Comparison of ENCODE assay signal across 8 cellular contexts in genomic region chr3:187318819-187319616, GRCh38. TPM values are rescaled to one million over a fixed set of nuclear protein-coding genes. Genes with fewer than 3 reads are reported as not detected.
A peak's percentile ranks its signal among the peaks of the same experiment; 100 is the strongest.
DNase-seq lines count a peak whose midpoint lies in the region; ATAC-seq and TF ChIP-seq lines count a peak whose summit lies in the region.

No MANE protein-coding gene starts in this region.

- no peaks in the 10 kb centered on the region for H3K79me1 ChIP-seq in mesenchymal stem cell (replicated peaks; ENCODE audit: low read length, poor library complexity, severe bottlenecking)

- peak; percentile 89 for TF ChIP-seq CTCF in BE2C (IDR thresholded peaks at IDR 0.05; ENCODE audit: low read depth, low read length)

- no peaks in the 10 kb centered on the region for H3K9me3 ChIP-seq in BE2C
- H3K9me3 ChIP-seq in GM23248 (ENCODE audit: low read depth) = no peaks in the 10 kb centered on the region
- H3K9me3 ChIP-seq in effector memory CD4-positive, alpha-beta T cell (ENCODE audit: control insufficient read depth, low read length) = no peaks in the 10 kb centered on the region
- no peaks in the 10 kb centered on the region for H3K9me3 ChIP-seq in mesenchymal stem cell (ENCODE audit: control insufficient read depth, low read length)

- peaks cover 7% of the 10 kb centered on the region; the same call in 1 of the 2 replicates for H3F3A ChIP-seq in GM23248 (ENCODE audit: insufficient read depth)

- peak overlapping the region; percentile 100 for H3K4me2 ChIP-seq in GM23248 (ENCODE audit: unreplicated experiment)
- H3K4me2 ChIP-seq in mesenchymal stem cell (ENCODE audit: low read length, poor library complexity, severe bottlenecking) = peak overlapping the region; percentile 91

- H2AFZ ChIP-seq in GM23248 (peak overlapping the region; percentile 84), mesenchymal stem cell (ENCODE audit: low read depth, low read length) (peak overlapping the region; percentile 72)

- H3K23ac ChIP-seq in mesenchymal stem cell (ENCODE audit: low read length in 2 of 2) = no peak overlapping the region

- H3K9me2 ChIP-seq in GM23248 (ENCODE audit: insufficient read depth) = no peaks in the 10 kb centered on the region

- H2BK12ac ChIP-seq in mesenchymal stem cell (ENCODE audit: low read length in 2 of 2) = peak overlapping the region in 1 of 2 experiments; percentile 18

- no peak overlapping the region for H3K14ac ChIP-seq in mesenchymal stem cell (ENCODE audit: low read length in 2 of 2)

- H3K4me1 ChIP-seq in BE2C (no peaks in the 10 kb centered on the region), GM23248 (ENCODE audit: insufficient read depth) (peaks cover 13% of the 10 kb centered on the region), mesenchymal stem cell (ENCODE audit: control insufficient read depth, insufficient read depth, low read depth, low read length) (no peaks in the 10 kb centered on the region)
- peaks cover 5% of the 10 kb centered on the region for H3K4me1 ChIP-seq in effector memory CD4-positive, alpha-beta T cell (ENCODE audit: control insufficient read depth, insufficient read depth, low read length, poor library complexity, severe bottlenecking)

- H3K9ac ChIP-seq in GM23248 (peak overlapping the region; percentile 68), mesenchymal stem cell (ENCODE audit: low read length) (peak overlapping the region; percentile 88)

- no peak overlapping the region for H4K8ac ChIP-seq in mesenchymal stem cell (ENCODE audit: low read length)

- H2BK15ac ChIP-seq in mesenchymal stem cell (ENCODE audit: low read depth, poor library complexity, severe bottlenecking) = no peak overlapping the region

- no peaks in the 10 kb centered on the region for H4K20me1 ChIP-seq in GM23248 (ENCODE audit: insufficient read depth)

- 3 to 4% methylated on average over 13 of the region's 13 CpGs for WGBS in GM23248 (ENCODE audit: low coverage in 1 of 2, low lambda C conversion rate in 2 of 2, missing lambda C conversion rate in 2 of 2), 2 experiments
- WGBS in mesenchymal stem cell = 25% methylated on average over 13 of the region's 13 CpGs

- H2AK5ac ChIP-seq in mesenchymal stem cell (ENCODE audit: low read length, severe bottlenecking) = no peak overlapping the region

- no peak overlapping the region for H2BK120ac ChIP-seq in mesenchymal stem cell (ENCODE audit: low read depth, low read length)

- no peak overlapping the region for H2BK5ac ChIP-seq in mesenchymal stem cell (ENCODE audit: low read depth, low read length, poor library complexity, severe bottlenecking)

- H3K36me3 ChIP-seq in BE2C (no peaks in the 10 kb centered on the region), GM23248 (ENCODE audit: low read depth) (no peaks in the 10 kb centered on the region), mesenchymal stem cell (ENCODE audit: control insufficient read depth in 1 of 2, insufficient read depth in 2 of 2, low read depth in 1 of 2, low read length in 2 of 2) (no peaks in the 10 kb centered on the region)
- no peaks in the 10 kb centered on the region for H3K36me3 ChIP-seq in effector memory CD4-positive, alpha-beta T cell (ENCODE audit: control insufficient read depth, insufficient read depth, low read length)

- in situ Hi-C loops in GM23248 (cut with MboI) = loop anchor here (5.0 to 25.0 kb wide), 3 partner anchors 94 to 482 kb away; partner anchors contain the start of gene ADIPOQ

- DNase-seq in BE2C = peak; percentile 46
- peak; percentile 85 for DNase-seq in GM23248
- DNase-seq in NCI-H345 treated with DMSO at 0.1 percent for 48 hours (lab: John Stamatoyannopoulos, UW; ENCODE audit: unreplicated experiment) = peak; percentile 58
- DNase-seq in activated CD4-positive, alpha-beta T cell treated with anti-CD3 and anti-CD28 coated beads for 48 hours = peak; percentile 51
- peak in 2 of 3 donors; percentile 9 to 20 for DNase-seq in effector memory CD4-positive, alpha-beta T cell
- DNase-seq in mesenchymal stem cell = peak; percentile 68
- peak; percentile 36 for DNase-seq in stromal cell of bone marrow (ENCODE audit: low read depth)

- H3K79me2 ChIP-seq in GM23248 (ENCODE audit: insufficient read depth) = no peaks in the 10 kb centered on the region

- ATAC-seq in GM19452 (IDR thresholded peaks at IDR 0.05; ENCODE audit: unreplicated experiment) = no peak

- H3K4me3 ChIP-seq in BE2C (ENCODE audit: low read depth, low read length) = peak overlapping the region; percentile 40
- peak overlapping the region; percentile 73 for H3K4me3 ChIP-seq in GM23248
- no peak overlapping the region for H3K4me3 ChIP-seq in effector memory CD4-positive, alpha-beta T cell (ENCODE audit: insufficient read depth, low read depth, low read length, poor library complexity, severe bottlenecking)
- peak overlapping the region in 1 of 2 experiments; percentile 76 for H3K4me3 ChIP-seq in mesenchymal stem cell (ENCODE audit: insufficient read depth in 1 of 2, low read depth in 1 of 2, low read length in 2 of 2)

- no peak overlapping the region for H4K91ac ChIP-seq in mesenchymal stem cell (ENCODE audit: low read length)

- H3K4ac ChIP-seq in mesenchymal stem cell (ENCODE audit: low read depth in 1 of 2, low read length in 2 of 2) = peak overlapping the region in 1 of 2 experiments; percentile 50

- H3K27ac ChIP-seq in GM23248 = peak overlapping the region; percentile 51
- H3K27ac ChIP-seq in effector memory CD4-positive, alpha-beta T cell (ENCODE audit: insufficient read depth, low read length, poor library complexity, severe bottlenecking) = no peak overlapping the region
- H3K27ac ChIP-seq in mesenchymal stem cell (ENCODE audit: low read length, poor library complexity, severe bottlenecking) = peak overlapping the region; percentile 27

- peak overlapping the region; percentile 28 to 30 for H3K18ac ChIP-seq in mesenchymal stem cell (ENCODE audit: low read depth in 1 of 2, low read length in 2 of 2)

- H3K27me3 ChIP-seq in BE2C (peaks cover 31% of the 10 kb centered on the region), GM23248 (replicated peaks; ENCODE audit: insufficient read depth) (no peaks in the 10 kb centered on the region), mesenchymal stem cell (ENCODE audit: control insufficient read depth in 1 of 2, insufficient read depth in 1 of 2, low read length in 2 of 2) (peaks cover 0 to 4% of the 10 kb centered on the region in 2 experiments)
- no peaks in the 10 kb centered on the region for H3K27me3 ChIP-seq in effector memory CD4-positive, alpha-beta T cell (replicated peaks; ENCODE audit: control insufficient read depth, insufficient read depth, low read length, poor library complexity, severe bottlenecking)

RNA-seq across cellular contexts. Expression of gene MASP1, which starts 27.5 kb away (rescaled TPM):
- polyA plus RNA-seq in BE2C (2012; ENCODE audit: insufficient read depth, insufficient read length, low read depth) = 0.97 TPM
- 32.1 and 52.3 TPM in 2 replicates for total RNA-seq in GM23248 (2014; rRNA removed; shearing (Covaris generic))
- polyA plus RNA-seq in GM23248 (2016; fragmentation: Nextera tagmentation; extraction: Ambion mirVana) = 32.8 and 37.3 TPM in 2 replicates
- 57.8 TPM for polyA plus RNA-seq in mesenchymal stem cell (2013, experiment 1 of 2)
- polyA plus RNA-seq in mesenchymal stem cell (2013, experiment 2 of 2) = 58.9 TPM

RNA-seq across cellular contexts. Expression of gene RTP4, which starts 49.2 kb away (rescaled TPM):
- not detected for polyA plus RNA-seq in BE2C (2012; ENCODE audit: insufficient read depth, insufficient read length, low read depth)
- 1.4 and 1.9 TPM in 2 replicates for total RNA-seq in GM23248 (2014; rRNA removed; shearing (Covaris generic))
- 0.19 and 0.48 TPM in 2 replicates for polyA plus RNA-seq in GM23248 (2016; fragmentation: Nextera tagmentation; extraction: Ambion mirVana)
- polyA plus RNA-seq in mesenchymal stem cell (2013, experiment 1 of 2) = 0.52 TPM
- polyA plus RNA-seq in mesenchymal stem cell (2013, experiment 2 of 2) = 0.40 TPM

Comparison
In these comparisons a context has a peak if more than half of its experiments do, and no peak if none do; other contexts are left out.
1. DNase-seq: peak in every context shown above with its lines; median percentile 85 in GM23248; 68 in mesenchymal stem cell; 58 in NCI-H345 treated with DMSO at 0.1 percent for 48 hours; 51 in activated CD4-positive, alpha-beta T cell treated with anti-CD3 and anti-CD28 coated beads for 48 hours; 46 in BE2C; 36 in stromal cell of bone marrow; 14 in effector memory CD4-positive, alpha-beta T cell.